Comparison of ENCODE assay signal across 28 cellular contexts in genomic region chr16:81014672-81015071, GRCh38. TPM values are rescaled to one million over a fixed set of nuclear protein-coding genes. Genes with fewer than 3 reads are reported as not detected.
DNase-seq lines count a peak whose midpoint lies in the region; ATAC-seq, FAIRE-seq and TF ChIP-seq lines count a peak whose summit lies in the region.
"Had no signal": no experiment of that assay in that cellular context is flagged by ENCODE, and none has a peak within 500 bp of the region (broad histone marks: within the 10 kb centered on the region; RNA-seq: fewer than 3 reads in every experiment).

No MANE protein-coding gene starts in this region.

- H4K91ac ChIP-seq in mesenchymal stem cell (ENCODE audit: low read length), result no peak overlapping the region

- CTCF ChIA-PET in HEK293 (lab: Yijun Ruan, JAX), result interaction anchor here (0.7 kb wide), 1 partner anchor 20 kb away, joined by 3 read pairs; no protein-coding TSS in a partner anchor

- FAIRE-seq in H54 (lab: Jason Lieb, UNC), result no peak

- peak overlapping the region; percentile 47 for H3K27ac Mint-ChIP-seq in T-helper 17 cell
- peak overlapping the region; percentile 1 to 52 for H3K27ac Mint-ChIP-seq in effector memory CD8-positive, alpha-beta T cell
- H3K27ac Mint-ChIP-seq: H9, HFFc6 had no signal

- no peak overlapping the region for H2BK15ac ChIP-seq in mesenchymal stem cell (ENCODE audit: low read depth, poor library complexity, severe bottlenecking)

- H3K79me1 ChIP-seq in mesenchymal stem cell (replicated peaks; ENCODE audit: low read length, poor library complexity, severe bottlenecking), result peaks cover 15% of the 10 kb centered on the region

- H3K9me3 ChIP-seq in HEK293 (ENCODE audit: control insufficient read depth, insufficient read depth, low read depth, low read length) (no peaks in the 10 kb centered on the region), T-helper 17 cell (ENCODE audit: control insufficient read depth, low read length, poor library complexity, severe bottlenecking) (no peaks in the 10 kb centered on the region), mesenchymal stem cell (ENCODE audit: control insufficient read depth, low read length) (no peaks in the 10 kb centered on the region), right cardiac atrium (ENCODE audit: control insufficient read depth, low read length) (no peaks in the 10 kb centered on the region)
- H3K9me3 ChIP-seq: BE2C, Peyer's patch had no signal

- no peak for DNase-seq in activated CD4-positive, CD25-positive, alpha-beta regulatory T cell treated with anti-CD3 and anti-CD28 coated beads, Interleukin-2, amount 50 U/mL, for 72 hours
- DNase-seq in T-helper 17 cell (no peak), mesenchymal stem cell (no peak), right cardiac atrium (no peak), H54 (ENCODE audit: insufficient read length, low spot score) (no peak)
- no peak for DNase-seq in effector memory CD8-positive, alpha-beta T cell
- DNase-seq: BE2C, Calu3, DND-41, GM23248, H9, HFFc6, NCI-H1048, NCI-H1417, NCI-H1694 treated with DMSO at 0.1 percent for 48 hours, NCI-H2081 treated with DMSO at 0.1 percent for 48 hours, NCI-H2171, NCI-H226, NCI-H510A, NCI-H69, OCI-M1, Peyer's patch, SHP77 treated with DMSO at 0.1 percent for 48 hours had no signal

- no peaks in the 10 kb centered on the region for H3K4me1 ChIP-seq in HEK293 (ENCODE audit: control insufficient read depth, insufficient read depth, low read length)
- H3K4me1 ChIP-seq in mesenchymal stem cell (ENCODE audit: control insufficient read depth, insufficient read depth, low read depth, low read length), result no peaks in the 10 kb centered on the region
- H3K4me1 ChIP-seq in right cardiac atrium (ENCODE audit: control insufficient read depth, insufficient read depth, low read length), result no peaks in the 10 kb centered on the region
- H3K4me1 ChIP-seq: BE2C, Peyer's patch had no signal

- no peak overlapping the region for H3K4me3 ChIP-seq in HEK293 (ENCODE audit: low read depth, low read length)
- H3K4me3 ChIP-seq in mesenchymal stem cell (ENCODE audit: insufficient read depth in 1 of 2, low read depth in 1 of 2, low read length in 2 of 2), result no peak overlapping the region
- no peak overlapping the region for H3K4me3 ChIP-seq in right cardiac atrium (ENCODE audit: low read length)
- H3K4me3 ChIP-seq: GM23248, Peyer's patch, SK-N-MC had no signal

- H3K27ac ChIP-seq in HEK293 (ENCODE audit: extremely low read depth, low read depth, low read length) (no peak overlapping the region), mesenchymal stem cell (ENCODE audit: low read length, poor library complexity, severe bottlenecking) (no peak overlapping the region), right cardiac atrium (ENCODE audit: low read length) (no peak overlapping the region)
- H3K27ac ChIP-seq: 22Rv1, GM23248, Peyer's patch, SK-N-MC had no signal

- H2BK120ac ChIP-seq in mesenchymal stem cell (ENCODE audit: low read depth, low read length), result no peak overlapping the region

- H3K27me3 Mint-ChIP-seq in T-helper 17 cell, result no peaks in the 10 kb centered on the region
- no peaks in the 10 kb centered on the region for H3K27me3 Mint-ChIP-seq in effector memory CD8-positive, alpha-beta T cell

- H3K27me3 ChIP-seq in mesenchymal stem cell (ENCODE audit: control insufficient read depth in 1 of 2, insufficient read depth in 1 of 2, low read length in 2 of 2) (no peaks in the 10 kb centered on the region), right cardiac atrium (ENCODE audit: control insufficient read depth, insufficient read depth) (no peaks in the 10 kb centered on the region)
- H3K27me3 ChIP-seq: BE2C, Peyer's patch had no signal

- H2BK12ac ChIP-seq in mesenchymal stem cell (ENCODE audit: low read length in 2 of 2), result no peak overlapping the region

- no peak overlapping the region for H3K18ac ChIP-seq in mesenchymal stem cell (ENCODE audit: low read depth in 1 of 2, low read length in 2 of 2)

- H3K4ac ChIP-seq in mesenchymal stem cell (ENCODE audit: low read depth in 1 of 2, low read length in 2 of 2), result no peak overlapping the region

- intact Hi-C loops in right cardiac atrium (cut with DNase I), result no loop called here

- no peak overlapping the region for H3K4me3 Mint-ChIP-seq in T-helper 17 cell
- H3K4me3 Mint-ChIP-seq in effector memory CD8-positive, alpha-beta T cell, result no peak overlapping the region
- H3K4me3 Mint-ChIP-seq: CD14-positive monocyte, H9, HFFc6 had no signal

- peaks cover 4% of the 10 kb centered on the region for H3K36me3 Mint-ChIP-seq in T-helper 17 cell (ENCODE audit: low read depth)
- H3K36me3 Mint-ChIP-seq in effector memory CD8-positive, alpha-beta T cell (ENCODE audit: insufficient read depth), result peaks cover 3% of the 10 kb centered on the region

- no peak overlapping the region for H3K14ac ChIP-seq in mesenchymal stem cell (ENCODE audit: low read length in 2 of 2)

- ATAC-seq in activated CD4-positive, CD25-positive, alpha-beta regulatory T cell treated with anti-CD3 and anti-CD28 coated beads, Interleukin-2, amount 50 U/mL, for 24 hours, result peak; percentile 25 to 65
- ATAC-seq in T-helper 17 cell (no peak), right cardiac atrium (no peak)
- ATAC-seq in effector memory CD8-positive, alpha-beta T cell (replicated peaks), result no peak

- H2BK5ac ChIP-seq in mesenchymal stem cell (ENCODE audit: low read depth, low read length, poor library complexity, severe bottlenecking), result no peak overlapping the region

- 73% methylated on average over 2 of the region's 2 CpGs for WGBS in mesenchymal stem cell
- WGBS in right cardiac atrium, result 91% methylated on average over 2 of the region's 2 CpGs

- peaks cover 62 to 95% of the 10 kb centered on the region in 2 experiments for H3K36me3 ChIP-seq in HEK293 (ENCODE audit: control insufficient read depth in 2 of 2, insufficient read depth in 1 of 2, low read length in 2 of 2)
- H3K36me3 ChIP-seq in mesenchymal stem cell (ENCODE audit: control insufficient read depth in 1 of 2, insufficient read depth in 2 of 2, low read depth in 1 of 2, low read length in 2 of 2), result peaks cover 11 to 50% of the 10 kb centered on the region in 2 experiments

- no peaks in the 10 kb centered on the region for H3K9me3 Mint-ChIP-seq in effector memory CD8-positive, alpha-beta T cell
- H3K9me3 Mint-ChIP-seq: CD14-positive monocyte, H9, HFFc6 had no signal

- no peak overlapping the region for H3K23ac ChIP-seq in mesenchymal stem cell (ENCODE audit: low read length in 2 of 2)

- H3K4me1 Mint-ChIP-seq in T-helper 17 cell, result peaks cover 6% of the 10 kb centered on the region
- peaks cover 0 to 3% of the 10 kb centered on the region in 2 donors for H3K4me1 Mint-ChIP-seq in effector memory CD8-positive, alpha-beta T cell (ENCODE audit: low read depth in 2 of 2)
- H3K4me1 Mint-ChIP-seq: H9 had no signal

- no peak for TF ChIP-seq CTCF in HEK293 (tag by site-specific recombination; IDR thresholded peaks at IDR 0.05)

- H4K8ac ChIP-seq in mesenchymal stem cell (ENCODE audit: low read length), result no peak overlapping the region

- H2AFZ ChIP-seq in mesenchymal stem cell (ENCODE audit: low read depth, low read length), result no peak overlapping the region
- H2AFZ ChIP-seq: GM23248 had no signal

- no peak overlapping the region for H3K9ac ChIP-seq in mesenchymal stem cell (ENCODE audit: low read length)
- H3K9ac ChIP-seq: GM23248 had no signal

- no peak for TF ChIP-seq POLR2A in H54 (IDR thresholded peaks at IDR 0.05; ENCODE audit: low read depth, low read length)

- no peak overlapping the region for H2AK5ac ChIP-seq in mesenchymal stem cell (ENCODE audit: low read length, severe bottlenecking)

- no peak overlapping the region for H3K4me2 ChIP-seq in mesenchymal stem cell (ENCODE audit: low read length, poor library complexity, severe bottlenecking)

- POLR2A ChIA-PET in HEK293 (lab: Yijun Ruan, JAX), result no interaction called here

TF ChIP-seq in HEK293, 187 proteins besides CTCF, POLR2A, EP300 and RAD21:
- TF ChIP-seq ZNF664 (tag by site-specific recombination; IDR thresholded peaks at IDR 0.05), result 0 out of 2 replicates have a peak, but pooled peaks have one; percentile 20
- TF ChIP-seq ZBTB1 (tag by site-specific recombination; IDR thresholded peaks at IDR 0.05), result no peak
- no peak for TF ChIP-seq ZBTB49 (tag by site-specific recombination; IDR thresholded peaks at IDR 0.05; ENCODE audit: low read depth)
- no peak for TF ChIP-seq ZNF768 (tag by site-specific recombination; IDR thresholded peaks at IDR 0.05)

RNA-seq across cellular contexts. Expression of gene CENPN, which starts 7.7 kb away (rescaled TPM):
- total RNA-seq in T-helper 17 cell (10 to 100 TPM in 1 of 2 donors, 1 to 10 TPM in 1; 8.8 to 14.8 TPM), right cardiac atrium (10 to 100 TPM in 1 of 4 donors, 1 to 10 TPM in 3; 6.4 to 11.8 (median 7.9) TPM)
- 14.6 TPM for polyA plus RNA-seq in mesenchymal stem cell (2013, experiment 1 of 2)
- polyA plus RNA-seq in mesenchymal stem cell (2013, experiment 2 of 2), result 10.3 TPM
- 4.9 TPM for polyA plus RNA-seq in right cardiac atrium

RNA-seq across cellular contexts. Expression of gene CMC2, which starts 8.0 kb away (rescaled TPM):
- total RNA-seq in T-helper 17 cell (10 to 100 TPM; 78.3 to 86.6 TPM), right cardiac atrium (100 to 1,000 TPM; 117 to 127 (median 125) TPM)
- polyA plus RNA-seq in mesenchymal stem cell (2013, experiment 1 of 2), result 98.2 TPM
- polyA plus RNA-seq in mesenchymal stem cell (2013, experiment 2 of 2), result 95.5 TPM
- 342 TPM for polyA plus RNA-seq in right cardiac atrium

RNA-seq across cellular contexts. Expression of gene ATMIN, which starts 21.0 kb away (rescaled TPM):
- 10 to 100 TPM; 31.3 to 31.5 TPM for total RNA-seq in T-helper 17 cell
- polyA plus RNA-seq in mesenchymal stem cell (2013, experiment 1 of 2), result 29.0 TPM
- polyA plus RNA-seq in mesenchymal stem cell (2013, experiment 2 of 2), result 29.6 TPM
- total RNA-seq in right cardiac atrium, result 10 to 100 TPM; 19.9 to 25.7 (median 22.1) TPM
- polyA plus RNA-seq in right cardiac atrium, result 9.4 TPM

Comparison
In these comparisons a context has a peak if more than half of its experiments do, and no peak if none do; other contexts are left out.
1. ATAC-seq: peak in activated CD4-positive, CD25-positive, alpha-beta regulatory T cell treated with anti-CD3 and anti-CD28 coated beads, Interleukin-2, amount 50 U/mL, for 24 hours (2 of 2); none in T-helper 17 cell (single experiment), effector memory CD8-positive, alpha-beta T cell (single experiment) and right cardiac atrium (0 of 2).